Comparison of ENCODE assay signal across 1 cellular context in genomic region chr6:36615018-36615761, GRCh38.
TF ChIP-seq lines count a peak whose summit lies in the region.

No MANE protein-coding gene starts in this region.

TF ChIP-seq in HepG2, 621 proteins besides CTCF, POLR2A, EP300 and RAD21 (continued from another document and continues in another):
- TF ChIP-seq ZNF639 (CRISPR knock-in tag; conservative IDR thresholded peaks at IDR 0.05) (no peak), SAP130 (CRISPR knock-in tag; IDR thresholded peaks at IDR 0.05; ENCODE audit: low read depth) (no peak), ZNF446 (CRISPR knock-in tag; IDR thresholded peaks at IDR 0.05) (no peak), MATR3 (CRISPR knock-in tag; IDR thresholded peaks at IDR 0.05) (no peak), MIXL1 (CRISPR knock-in tag; IDR thresholded peaks at IDR 0.05) (0 out of 2 replicates have a peak, but pooled peaks have one; percentile 33), SRSF1 (optimal IDR thresholded peaks at IDR 0.05; ENCODE audit: low read depth, low read length) (no peak), ZNF747 (CRISPR knock-in tag; IDR thresholded peaks at IDR 0.05; ENCODE audit: borderline replicate concordance) (no peak), MTERF4 (CRISPR knock-in tag; IDR thresholded peaks at IDR 0.05) (no peak), MLXIP (CRISPR knock-in tag; IDR thresholded peaks at IDR 0.05; ENCODE audit: borderline replicate concordance) (no peak), ZNF276 (CRISPR knock-in tag; IDR thresholded peaks at IDR 0.05; ENCODE audit: low read depth) (no peak), ZNF740 (CRISPR knock-in tag; IDR thresholded peaks at IDR 0.05) (no peak), HOMEZ (CRISPR knock-in tag; IDR thresholded peaks at IDR 0.05; ENCODE audit: low read depth) (no peak), ZNF709 (CRISPR knock-in tag; IDR thresholded peaks at IDR 0.05) (no peak), NFIC (IDR thresholded peaks at IDR 0.05; ENCODE audit: low read length) (0 out of 2 replicates have a peak, but pooled peaks have one; percentile 30), ZNF614 (CRISPR knock-in tag; IDR thresholded peaks at IDR 0.05; ENCODE audit: borderline replicate concordance) (0 out of 2 replicates have a peak, but pooled peaks have one; percentile 37), RBAK (CRISPR knock-in tag; IDR thresholded peaks at IDR 0.05) (no peak), AKAP8 (CRISPR knock-in tag; IDR thresholded peaks at IDR 0.05) (no peak), ATF4 (CRISPR knock-in tag; IDR thresholded peaks at IDR 0.05) (peak in 1 of 2 experiments; percentile 63; a peak in 2 of 4 replicates), ZSCAN21 (CRISPR knock-in tag; IDR thresholded peaks at IDR 0.05; ENCODE audit: borderline replicate concordance) (no peak), ARNTL (CRISPR knock-in tag; IDR thresholded peaks at IDR 0.05) (no peak), HOXA3 (CRISPR knock-in tag; IDR thresholded peaks at IDR 0.05) (peak; percentile 65; the same call in 1 of the 2 replicates), ZNF800 (CRISPR knock-in tag; IDR thresholded peaks at IDR 0.05) (no peak), NONO (IDR thresholded peaks at IDR 0.05) (no peak), NONO (CRISPR knock-in tag; conservative IDR thresholded peaks at IDR 0.05) (no peak), ZBTB7B (CRISPR knock-in tag; IDR thresholded peaks at IDR 0.05) (no peak), MAF1 (CRISPR knock-in tag; IDR thresholded peaks at IDR 0.05; ENCODE audit: borderline replicate concordance) (no peak), SMC3 (IDR thresholded peaks at IDR 0.05; ENCODE audit: low read length) (peak; percentile 94), GMEB1 (CRISPR knock-in tag; IDR thresholded peaks at IDR 0.05; ENCODE audit: borderline replicate concordance) (0 out of 2 replicates have a peak, but pooled peaks have one; percentile 27), ZFP82 (CRISPR knock-in tag; IDR thresholded peaks at IDR 0.05; ENCODE audit: borderline replicate concordance) (no peak), KAT7 (CRISPR knock-in tag; IDR thresholded peaks at IDR 0.05; ENCODE audit: borderline replicate concordance) (no peak), ZC3H13 (CRISPR knock-in tag; IDR thresholded peaks at IDR 0.05) (no peak), NCOA5 (CRISPR knock-in tag; IDR thresholded peaks at IDR 0.05) (no peak), CAMTA2 (CRISPR knock-in tag; IDR thresholded peaks at IDR 0.05; ENCODE audit: borderline replicate concordance) (no peak), MXD4 (CRISPR knock-in tag; IDR thresholded peaks at IDR 0.05) (0 out of 2 replicates have a peak, but pooled peaks have one; percentile 32), SOX6 (IDR thresholded peaks at IDR 0.05) (no peak), SOX6 (CRISPR knock-in tag; IDR thresholded peaks at IDR 0.05) (0 out of 2 replicates have a peak, but pooled peaks have one; percentile 8), RCOR2 (CRISPR knock-in tag; IDR thresholded peaks at IDR 0.05) (no peak), KLF9 (CRISPR knock-in tag; IDR thresholded peaks at IDR 0.05; ENCODE audit: low read depth) (no peak), ZFY (CRISPR knock-in tag; IDR thresholded peaks at IDR 0.05) (no peak), PATZ1 (CRISPR knock-in tag; IDR thresholded peaks at IDR 0.05) (peak; percentile 25; the same call in 1 of the 2 replicates), PREB (CRISPR knock-in tag; IDR thresholded peaks at IDR 0.05) (no peak), TBX2 (CRISPR knock-in tag; IDR thresholded peaks at IDR 0.05; ENCODE audit: borderline replicate concordance) (0 out of 2 replicates have a peak, but pooled peaks have one; percentile 28), SMAD3 (CRISPR knock-in tag; IDR thresholded peaks at IDR 0.05) (no peak; the same call in 1 of the 2 replicates), BRCA1 (CRISPR knock-in tag; IDR thresholded peaks at IDR 0.05) (no peak), STAG1 (CRISPR knock-in tag; IDR thresholded peaks at IDR 0.05) (peak; percentile 95), GATAD2A (CRISPR knock-in tag; IDR thresholded peaks at IDR 0.05) (0 out of 2 replicates have a peak, but pooled peaks have one; percentile 17), ZFP90 (CRISPR knock-in tag; IDR thresholded peaks at IDR 0.05; ENCODE audit: borderline replicate concordance) (no peak), TBP (CRISPR knock-in tag; IDR thresholded peaks at IDR 0.05) (no peak), AGO1 (IDR thresholded peaks at IDR 0.05; ENCODE audit: low read depth, low read length, poor library complexity, severe bottlenecking) (no peak), ATF7 (IDR thresholded peaks at IDR 0.05) (peak; percentile 78), ATF7 (CRISPR knock-in tag; IDR thresholded peaks at IDR 0.05) (no peak), ZNF569 (CRISPR knock-in tag; IDR thresholded peaks at IDR 0.05; ENCODE audit: borderline replicate concordance) (no peak)
